In the genomic region with DNA sequence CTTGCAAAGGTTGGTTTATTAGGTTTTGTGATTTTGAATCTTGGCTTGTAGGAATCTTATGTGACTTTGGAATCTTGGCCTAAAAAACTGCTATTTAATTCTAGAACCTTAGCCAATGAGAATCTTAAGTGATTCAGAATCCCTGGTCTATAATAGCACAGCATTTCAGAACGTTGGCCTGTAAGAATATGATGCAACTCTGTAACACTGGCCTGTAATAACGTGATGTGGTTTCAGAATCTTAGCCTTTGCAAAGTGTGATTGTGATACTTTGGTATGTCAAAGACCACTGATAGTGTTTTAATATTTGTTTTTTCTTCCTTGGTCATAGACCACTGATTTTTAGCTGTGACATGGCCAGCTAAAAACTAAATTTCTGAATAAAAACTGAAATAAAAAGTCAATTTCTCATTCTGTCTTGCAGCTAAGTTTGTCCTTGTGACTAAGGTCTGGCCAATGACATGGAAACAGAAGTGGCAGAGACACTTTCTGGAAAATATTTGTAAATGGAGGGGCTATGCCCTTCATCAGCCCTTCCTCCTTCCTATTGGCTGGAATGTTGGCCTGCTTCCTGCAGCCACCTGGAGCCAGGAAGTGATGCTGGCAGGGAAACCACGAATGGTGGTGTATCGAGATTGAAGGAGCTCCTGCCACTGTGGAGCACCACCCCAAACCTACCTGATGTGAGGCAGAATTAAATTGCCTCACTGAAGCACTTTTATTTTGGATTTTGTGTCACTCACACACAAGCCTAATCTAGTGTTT, we compare ENCODE assay signal across 13 cellular contexts. TPM values are rescaled to one million over a fixed set of nuclear protein-coding genes. Genes with fewer than 3 reads are reported as not detected.
DNase-seq lines count a peak whose midpoint lies in the region; ATAC-seq and TF ChIP-seq lines count a peak whose summit lies in the region.
"Had no signal": no experiment of that assay in that cellular context is flagged by ENCODE, and none has a peak within 500 bp of the region (broad histone marks: within the 10 kb centered on the region; RNA-seq: fewer than 3 reads in every experiment).

No MANE protein-coding gene starts in this region.

- DNase-seq in GM04504 (ENCODE audit: low read depth) (peak; percentile 90), RWPE2 (ENCODE audit: low spot score) (no peak), fibroblast of peridontal ligament (ENCODE audit: extremely low read depth) (peak; percentile 99), GM10248 (ENCODE audit: extremely low spot score) (no peak), NK-92 (lab: John Stamatoyannopoulos, UW; ENCODE audit: unreplicated experiment) (no peak), HuH-7 (ENCODE audit: low spot score) (no peak), HK-2 (ENCODE audit: unreplicated experiment) (no peak)
- DNase-seq: DMS153, KBM-7, NCI-H446, sigmoid colon had no signal

- peak; percentile 51; the same call in 2 of the 3 replicates for ATAC-seq in RWPE2 (ENCODE audit: low read depth)

- H3K4me2 ChIP-seq in skeletal muscle satellite cell (ENCODE audit: low read length) = peak overlapping the region; percentile 28

- peak overlapping the region; percentile 57 for H3K9ac ChIP-seq in skeletal muscle satellite cell (ENCODE audit: low read depth, low read length)

- H3K4me3 ChIP-seq in RWPE2 (ENCODE audit: severe bottlenecking) = no peak overlapping the region
- H3K4me3 ChIP-seq in skeletal muscle satellite cell (ENCODE audit: low read length) = no peak overlapping the region
- H3K4me3 ChIP-seq: cardiac muscle cell, sigmoid colon had no signal

- TF ChIP-seq CTCF in RWPE2 (IDR thresholded peaks at IDR 0.05; ENCODE audit: poor library complexity, severe bottlenecking) (no peak), GM10248 (IDR thresholded peaks at IDR 0.05; ENCODE audit: control extremely low read depth, extremely low read depth, low read depth, missing control alignments) (no peak)

- H3K27me3 ChIP-seq in RWPE2 (ENCODE audit: insufficient read depth, poor library complexity, severe bottlenecking) = no peaks in the 10 kb centered on the region
- no peaks in the 10 kb centered on the region for H3K27me3 ChIP-seq in skeletal muscle satellite cell (ENCODE audit: control insufficient read depth, insufficient read depth, low read length)
- H3K27me3 ChIP-seq: cardiac muscle cell, sigmoid colon had no signal

- CTCF ChIA-PET in GM10248 (lab: Yijun Ruan, JAX) = interaction anchor here (1.6 to 2.7 kb wide), 2 partner anchors 14 to 16 kb away, joined by 7 to 20 read pairs; no protein-coding TSS in a partner anchor

- H3K9me3 ChIP-seq in RWPE2 (ENCODE audit: severe bottlenecking) (peaks cover 12% of the 10 kb centered on the region), skeletal muscle satellite cell (replicated peaks; ENCODE audit: low read length) (no peaks in the 10 kb centered on the region)

- no peaks in the 10 kb centered on the region for H3K36me3 ChIP-seq in RWPE2 (ENCODE audit: low read depth)
- H3K36me3 ChIP-seq in skeletal muscle satellite cell (ENCODE audit: insufficient read depth, low read length) = no peaks in the 10 kb centered on the region
- H3K36me3 ChIP-seq: cardiac muscle cell, sigmoid colon had no signal

- H3K27ac ChIP-seq in RWPE2 (ENCODE audit: poor library complexity, severe bottlenecking) = no peak overlapping the region
- H3K27ac ChIP-seq: cardiac muscle cell had no signal

- H3K4me1 ChIP-seq in RWPE2 (ENCODE audit: insufficient read depth, poor library complexity, severe bottlenecking) (peaks cover 2% of the 10 kb centered on the region), skeletal muscle satellite cell (ENCODE audit: control insufficient read depth, insufficient read depth, low read length) (peaks cover 16% of the 10 kb centered on the region)
- H3K4me1 ChIP-seq: sigmoid colon had no signal

- POLR2A ChIA-PET in GM10248 (lab: Yijun Ruan, JAX) = no interaction called here

RNA-seq across cellular contexts. Expression of gene CORO2B, which starts 42.3 kb away (rescaled TPM):
- 21.3 and 21.4 TPM in 2 replicates for total RNA-seq in skeletal muscle satellite cell (2012; rRNA removed)

Comparison
In these comparisons a context has a peak if more than half of its experiments do, and no peak if none do; other contexts are left out.
1. DNase-seq: peak in GM04504 (single experiment) and fibroblast of peridontal ligament (single experiment); none in RWPE2 (single experiment), GM10248 (single experiment), NK-92 (single experiment), HuH-7 (single experiment) and HK-2 (single experiment).